15 cellular contexts compared by ENCODE assay signal in genomic region chr3:187648177-187648576, GRCh38. TPM values are rescaled to one million over a fixed set of nuclear protein-coding genes. Genes with fewer than 3 reads are reported as not detected.
DNase-seq lines count a peak whose midpoint lies in the region; ATAC-seq and TF ChIP-seq lines count a peak whose summit lies in the region.
"Had no signal": no experiment of that assay in that cellular context is flagged by ENCODE, and none has a peak within 500 bp of the region (broad histone marks: within the 10 kb centered on the region; RNA-seq: fewer than 3 reads in every experiment).

No MANE protein-coding gene starts in this region.

- H3K4me3 ChIP-seq in ascending aorta (no peak overlapping the region), esophagus squamous epithelium (no peak overlapping the region)
- H3K4me3 ChIP-seq: GM23248 had no signal

- ATAC-seq in GM18505 (IDR thresholded peaks at IDR 0.05; ENCODE audit: unreplicated experiment): peak; percentile 85
- peak; percentile 57 for ATAC-seq in GM19468 (IDR thresholded peaks at IDR 0.05; ENCODE audit: extremely low read depth, unreplicated experiment)
- peak; percentile 96 for ATAC-seq in HG02885 (IDR thresholded peaks at IDR 0.05; ENCODE audit: poor library complexity, unreplicated experiment)
- peak; percentile 94 for ATAC-seq in HG03520 (IDR thresholded peaks at IDR 0.05; ENCODE audit: unreplicated experiment)
- ATAC-seq: activated naive CD4-positive, alpha-beta T cell treated with anti-CD3 and anti-CD28 coated beads, Interleukin-2, amount 50 U/mL, for 72 hours; right cardiac atrium had no signal

- H3K27ac Mint-ChIP-seq in nephron progenitor cell: no peak overlapping the region
- H3K27ac Mint-ChIP-seq: activated naive CD4-positive, alpha-beta T cell treated with anti-CD3 and anti-CD28 coated beads, Interleukin-2, amount 50 U/mL, for 72 hours; T-helper 1 cell treated with Interleukin-12 subunit alpha and Interleukin-12 subunit beta and Interleukin-4 antibody, amounts not matched to agents 30 μg/mL and 1 μg/mL, for 36 hours had no signal

- no peaks in the 10 kb centered on the region for H3K4me1 ChIP-seq in ascending aorta
- H3K4me1 ChIP-seq in esophagus squamous epithelium: no peaks in the 10 kb centered on the region

- DNase-seq in ascending aorta (ENCODE audit: low spot score in 2 of 2) (no peak), esophagus squamous epithelium (lab: John Stamatoyannopoulos, UW) (no peak), DMS53 (lab: John Stamatoyannopoulos, UW) (no peak), nephron progenitor cell (no peak)
- DNase-seq: GM23248, NCI-H187, right cardiac atrium had no signal

- TF ChIP-seq POLR2A in GM18505 (IDR thresholded peaks at IDR 0.05; ENCODE audit: borderline replicate concordance, extremely low read depth, insufficient read depth, insufficient read length) (no peak), esophagus squamous epithelium (IDR thresholded peaks at IDR 0.05) (no peak)

- 43 to 58% methylated on average over 2 of the region's 2 CpGs for WGBS in esophagus squamous epithelium, 2 donors

- peaks cover 14% of the 10 kb centered on the region for H3K27me3 Mint-ChIP-seq in nephron progenitor cell (ENCODE audit: low read depth, poor library complexity)

- H3K4me1 Mint-ChIP-seq in nephron progenitor cell: no peaks in the 10 kb centered on the region

- peaks cover 6% of the 10 kb centered on the region for H3K9me3 Mint-ChIP-seq in nephron progenitor cell
- H3K9me3 Mint-ChIP-seq: activated naive CD4-positive, alpha-beta T cell treated with anti-CD3 and anti-CD28 coated beads, Interleukin-2, amount 50 U/mL, for 72 hours; T-helper 1 cell treated with Interleukin-12 subunit alpha and Interleukin-12 subunit beta and Interleukin-4 antibody, amounts not matched to agents 30 μg/mL and 1 μg/mL, for 36 hours had no signal

- H3K9me3 ChIP-seq in ascending aorta: no peaks in the 10 kb centered on the region
- no peaks in the 10 kb centered on the region for H3K9me3 ChIP-seq in esophagus squamous epithelium

- H3K27me3 ChIP-seq in ascending aorta (no peaks in the 10 kb centered on the region), esophagus squamous epithelium (peaks cover 0 to 51% (median 0%) of the 10 kb centered on the region in 4 donors)

- no peaks in the 10 kb centered on the region for H3K36me3 Mint-ChIP-seq in nephron progenitor cell (ENCODE audit: low read depth)
- H3K36me3 Mint-ChIP-seq: activated naive CD4-positive, alpha-beta T cell treated with anti-CD3 and anti-CD28 coated beads, Interleukin-2, amount 50 U/mL, for 72 hours had no signal

- intact Hi-C loops in ascending aorta (cut with DNase I) (no loop called here), esophagus squamous epithelium (cut with DNase I) (no loop called here)

- no peaks in the 10 kb centered on the region for H3K36me3 ChIP-seq in ascending aorta
- no peaks in the 10 kb centered on the region for H3K36me3 ChIP-seq in esophagus squamous epithelium

- H3K27ac ChIP-seq in ascending aorta: no peak overlapping the region
- H3K27ac ChIP-seq in esophagus squamous epithelium: no peak overlapping the region
- H3K27ac ChIP-seq: GM23248 had no signal

- no peak overlapping the region for H3K4me3 Mint-ChIP-seq in nephron progenitor cell
- H3K4me3 Mint-ChIP-seq: T-helper 1 cell treated with Interleukin-12 subunit alpha and Interleukin-12 subunit beta and Interleukin-4 antibody, amounts not matched to agents 30 μg/mL and 1 μg/mL, for 36 hours had no signal

- TF ChIP-seq CTCF in ascending aorta (IDR thresholded peaks at IDR 0.05) (no peak), esophagus squamous epithelium (IDR thresholded peaks at IDR 0.05) (no peak), nephron progenitor cell (IDR thresholded peaks at IDR 0.05) (no peak)

RNA-seq across cellular contexts. Expression of gene SST, which starts 22.0 kb away (rescaled TPM):
- total RNA-seq in ascending aorta: not detected
- not detected for total RNA-seq in esophagus squamous epithelium
- total RNA-seq: activated naive CD4-positive, alpha-beta T cell treated with anti-CD3 and anti-CD28 coated beads, Interleukin-2, amount 50 U/mL, for 72 hours; GM23248; myocyte had no signal

RNA-seq across cellular contexts. Expression of gene RTP2, which starts 54.2 kb away (rescaled TPM):
- total RNA-seq in ascending aorta (not detected), esophagus squamous epithelium (not detected)
- total RNA-seq: activated naive CD4-positive, alpha-beta T cell treated with anti-CD3 and anti-CD28 coated beads, Interleukin-2, amount 50 U/mL, for 72 hours; GM23248; myocyte; right cardiac atrium; temporal lobe had no signal
